1 cellular context compared by ENCODE assay signal in genomic region chrX:120769576-120770341, GRCh38.
TF ChIP-seq lines count a peak whose summit lies in the region.

No MANE protein-coding gene starts in this region.

TF ChIP-seq in GM12878, 131 proteins besides CTCF, POLR2A, EP300 and RAD21 (continued from another document):
- no peak for TF ChIP-seq ZBTB4 (CRISPR knock-in tag; IDR thresholded peaks at IDR 0.05)
- TF ChIP-seq JUNB (IDR thresholded peaks at IDR 0.05), result no peak
- TF ChIP-seq, protein P1, sequence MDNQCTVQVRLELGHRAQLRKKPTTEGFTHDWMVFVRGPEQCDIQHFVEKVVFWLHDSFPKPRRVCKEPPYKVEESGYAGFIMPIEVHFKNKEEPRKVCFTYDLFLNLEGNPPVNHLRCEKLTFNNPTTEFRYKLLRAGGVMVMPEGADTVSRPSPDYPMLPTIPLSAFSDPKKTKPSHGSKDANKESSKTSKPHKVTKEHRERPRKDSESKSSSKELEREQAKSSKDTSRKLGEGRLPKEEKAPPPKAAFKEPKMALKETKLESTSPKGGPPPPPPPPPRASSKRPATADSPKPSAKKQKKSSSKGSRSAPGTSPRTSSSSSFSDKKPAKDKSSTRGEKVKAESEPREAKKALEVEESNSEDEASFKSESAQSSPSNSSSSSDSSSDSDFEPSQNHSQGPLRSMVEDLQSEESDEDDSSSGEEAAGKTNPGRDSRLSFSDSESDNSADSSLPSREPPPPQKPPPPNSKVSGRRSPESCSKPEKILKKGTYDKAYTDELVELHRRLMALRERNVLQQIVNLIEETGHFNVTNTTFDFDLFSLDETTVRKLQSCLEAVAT (IDR thresholded peaks at IDR 0.05), result no peak
- TF ChIP-seq RCOR1 (conservative IDR thresholded peaks at IDR 0.05; ENCODE audit: low read depth, low read length), result no peak
